11 cellular contexts compared by ENCODE assay signal in the genomic region with DNA sequence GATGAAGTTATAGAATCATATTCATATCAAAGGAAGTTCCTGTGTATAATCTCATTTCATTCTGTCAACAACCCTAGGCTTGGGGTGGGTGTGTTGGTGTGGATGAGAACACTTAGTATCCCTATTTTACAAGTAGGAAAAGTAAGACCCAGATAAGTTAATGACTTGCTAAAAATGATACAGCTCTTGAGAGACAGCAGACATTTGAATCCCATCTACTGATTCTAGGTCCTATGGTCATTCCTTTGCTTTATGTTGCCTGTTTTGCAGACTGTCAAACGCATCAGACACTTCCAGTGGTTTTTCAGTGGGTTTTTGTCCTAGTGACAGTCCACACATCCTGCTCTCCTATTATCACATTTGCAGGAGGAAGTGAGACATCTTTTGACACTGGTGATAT.
DNase-seq lines count a peak whose midpoint lies in the region; ATAC-seq, FAIRE-seq and TF ChIP-seq lines count a peak whose summit lies in the region.
"Had no signal": no experiment of that assay in that cellular context is flagged by ENCODE, and none has a peak within 500 bp of the region (broad histone marks: within the 10 kb centered on the region; RNA-seq: fewer than 3 reads in every experiment).

No MANE protein-coding gene starts in this region.

- intact Hi-C loops in kidney (cut with DNase I): no loop called here
- intact Hi-C loops in stomach (cut with DNase I; ENCODE audit: low total_unique reads): no loop called here

- H3K4me1 Mint-ChIP-seq in activated naive CD8-positive, alpha-beta T cell treated with anti-CD3 and anti-CD28 coated beads for 36 hours: peaks cover 13% of the 10 kb centered on the region

- no peaks in the 10 kb centered on the region for H3K27me3 ChIP-seq in HUES48 (ENCODE audit: control insufficient read depth, insufficient read depth, low read length)
- no peaks in the 10 kb centered on the region for H3K27me3 ChIP-seq in stomach

- no peak for TF ChIP-seq EP300 in stomach (IDR thresholded peaks at IDR 0.05)

- ATAC-seq in GM18520 (IDR thresholded peaks at IDR 0.05; ENCODE audit: unreplicated experiment): no peak
- no peak for ATAC-seq in GM21381 (IDR thresholded peaks at IDR 0.05; ENCODE audit: unreplicated experiment)

- no peak for TF ChIP-seq POLR2A in stomach (IDR thresholded peaks at IDR 0.05)

- no peaks in the 10 kb centered on the region for H3K9me3 ChIP-seq in HUES48 (ENCODE audit: control insufficient read depth, insufficient read depth, low read length)
- no peaks in the 10 kb centered on the region for H3K9me3 ChIP-seq in kidney (ENCODE audit: control insufficient read depth in 1 of 2, low read length in 2 of 2)
- no peaks in the 10 kb centered on the region for H3K9me3 ChIP-seq in stomach

- H3K36me3 ChIP-seq in HUES48 (ENCODE audit: control insufficient read depth, insufficient read depth, low read length): no peaks in the 10 kb centered on the region
- no peaks in the 10 kb centered on the region for H3K36me3 ChIP-seq in kidney (ENCODE audit: control insufficient read depth in 1 of 2, insufficient read depth in 2 of 2, low read length in 2 of 2)
- no peaks in the 10 kb centered on the region for H3K36me3 ChIP-seq in stomach

- peak overlapping the region; percentile 61 for H3K4me3 ChIP-seq in HUES48 (ENCODE audit: low read depth, low read length)
- H3K4me3 ChIP-seq in astrocyte of the cerebellum (ENCODE audit: low read depth, low read length): peak overlapping the region; percentile 37
- peak overlapping the region; percentile 72 to 77 for H3K4me3 ChIP-seq in kidney (ENCODE audit: low read length in 2 of 2)
- peak overlapping the region in 3 of 4 donors; percentile 21 to 46 (median 31) for H3K4me3 ChIP-seq in stomach

- H3K9ac ChIP-seq in HUES48 (ENCODE audit: low read depth, low read length): no peak overlapping the region
- H3K9ac ChIP-seq in kidney (ENCODE audit: low read length in 2 of 2): no peak overlapping the region

- TF ChIP-seq CTCF in astrocyte of the cerebellum (IDR thresholded peaks at IDR 0.05; ENCODE audit: low read depth, low read length, missing control alignments) (no peak), kidney (IDR thresholded peaks at IDR 0.05; ENCODE audit: borderline replicate concordance, extremely low read depth, insufficient read depth) (no peak), stomach (IDR thresholded peaks at IDR 0.05) (no peak)

- 26 to 74% (median 33%) methylated on average over 1 of the region's 1 CpG for WGBS in stomach, 5 donors

- in situ Hi-C loops in astrocyte of the cerebellum (cut with HindIII; ENCODE audit: low sequenced_read_pairs): no loop called here

- H3K27me3 Mint-ChIP-seq in activated naive CD8-positive, alpha-beta T cell treated with anti-CD3 and anti-CD28 coated beads for 36 hours: peaks cover 85% of the 10 kb centered on the region

- H3K27ac ChIP-seq in HUES48 (ENCODE audit: low read depth, low read length) (peak overlapping the region; percentile 87), kidney (ENCODE audit: low read depth in 2 of 2, low read length in 2 of 2) (peak overlapping the region; percentile 69 to 83), stomach (peak overlapping the region; percentile 73 to 85 (median 77))

- DNase-seq in astrocyte of the cerebellum (ENCODE audit: low read depth): no peak
- no peak for DNase-seq in kidney
- no peak for DNase-seq in stomach
- no peak for DNase-seq in activated naive CD8-positive, alpha-beta T cell treated with anti-CD3 and anti-CD28 coated beads for 36 hours
- DNase-seq in NCI-H1105 (lab: John Stamatoyannopoulos, UW): no peak
- DNase-seq: SIG-M5; stimulated activated CD4-positive, alpha-beta T cell treated with anti-CD3 and anti-CD28 coated beads, Interleukin-4, amount 100 ng/mL, for 4 hours had no signal

- H3K9me3 Mint-ChIP-seq in activated naive CD8-positive, alpha-beta T cell treated with anti-CD3 and anti-CD28 coated beads for 36 hours: no peaks in the 10 kb centered on the region

- no peak overlapping the region for H3K4me3 Mint-ChIP-seq in activated naive CD8-positive, alpha-beta T cell treated with anti-CD3 and anti-CD28 coated beads for 36 hours

- peaks cover 84% of the 10 kb centered on the region for H3K4me1 ChIP-seq in HUES48 (ENCODE audit: control insufficient read depth, insufficient read depth, low read length)
- peaks cover 14 to 46% of the 10 kb centered on the region in 2 donors for H3K4me1 ChIP-seq in kidney (ENCODE audit: control insufficient read depth in 1 of 2, insufficient read depth in 1 of 2, low read depth in 1 of 2, low read length in 2 of 2)
- peaks cover 22 to 90% (median 55%) of the 10 kb centered on the region in 4 donors for H3K4me1 ChIP-seq in stomach

- no peaks in the 10 kb centered on the region for H3K36me3 Mint-ChIP-seq in activated naive CD8-positive, alpha-beta T cell treated with anti-CD3 and anti-CD28 coated beads for 36 hours

- no peak overlapping the region for H3K27ac Mint-ChIP-seq in activated naive CD8-positive, alpha-beta T cell treated with anti-CD3 and anti-CD28 coated beads for 36 hours

- FAIRE-seq in kidney (lab: Jason Lieb, UNC): no peak
- FAIRE-seq: G401.6 had no signal
